In genomic region chr11:79235696-79236095, GRCh38 we compare ENCODE assay signal across 19 cellular contexts.
"Had no signal": no experiment of that assay in that cellular context is flagged by ENCODE, and none has a peak within 500 bp of the region (broad histone marks: within the 10 kb centered on the region; RNA-seq: fewer than 3 reads in every experiment).

No MANE protein-coding gene starts in this region.

- H3K27ac Mint-ChIP-seq: memory B cell; naive thymus-derived CD8-positive, alpha-beta T cell; stimulated activated naive B cell treated with anti-CD40 and anti-IgM and Interleukin-4, amounts not matched to agents 10 μg/mL and 1 μg/mL and 100 μg/mL, for 72 hours had no signal

- H3K27me3 ChIP-seq: colonic mucosa, right lobe of liver, transverse colon had no signal

- H3K4me1 Mint-ChIP-seq: memory B cell; naive thymus-derived CD8-positive, alpha-beta T cell; stimulated activated naive B cell treated with anti-CD40 and anti-IgM and Interleukin-4, amounts not matched to agents 10 μg/mL and 1 μg/mL and 100 μg/mL, for 72 hours had no signal

- H3K36me3 Mint-ChIP-seq: memory B cell; naive thymus-derived CD8-positive, alpha-beta T cell; stimulated activated naive B cell treated with anti-CD40 and anti-IgM and Interleukin-4, amounts not matched to agents 10 μg/mL and 1 μg/mL and 100 μg/mL, for 72 hours had no signal

- H3K4me3 Mint-ChIP-seq: memory B cell; naive thymus-derived CD8-positive, alpha-beta T cell; stimulated activated naive B cell treated with anti-CD40 and anti-IgM and Interleukin-4, amounts not matched to agents 10 μg/mL and 1 μg/mL and 100 μg/mL, for 72 hours had no signal

- H3K27ac ChIP-seq: colonic mucosa, lower lobe of right lung, psoas muscle, right lobe of liver, stomach, thoracic aorta, transverse colon had no signal

- H3K9me3 Mint-ChIP-seq: memory B cell; naive thymus-derived CD8-positive, alpha-beta T cell; stimulated activated naive B cell treated with anti-CD40 and anti-IgM and Interleukin-4, amounts not matched to agents 10 μg/mL and 1 μg/mL and 100 μg/mL, for 72 hours had no signal

- H3K27me3 Mint-ChIP-seq: stimulated activated naive B cell treated with anti-CD40 and anti-IgM and Interleukin-4, amounts not matched to agents 10 μg/mL and 1 μg/mL and 100 μg/mL, for 72 hours had no signal

- DNase-seq: caudate nucleus; colonic mucosa; dermis blood vessel endothelial cell; foreskin melanocyte; head of caudate nucleus; hippocampal formation; lower lobe of right lung; naive thymus-derived CD8-positive, alpha-beta T cell; psoas muscle; retina; right lobe of liver; stimulated activated CD4-positive, alpha-beta T cell treated with anti-CD3 and anti-CD28 coated beads, Interleukin-2, amount 100 ng/mL, for 24 hours; stimulated activated CD4-positive, alpha-beta T cell treated with anti-CD3 and anti-CD28 coated beads, Interleukin-4, amount 100 ng/mL, for 4 hours; stimulated activated naive B cell treated with anti-CD40 and anti-IgM and Interleukin-4, amounts not matched to agents 10 μg/mL and 1 μg/mL and 100 μg/mL, for 72 hours; stomach; substantia nigra; transverse colon had no signal

- H3K4me1 ChIP-seq: colonic mucosa, lower lobe of right lung, psoas muscle, right lobe of liver, transverse colon had no signal

- H3K4me3 ChIP-seq: colonic mucosa, lower lobe of right lung, psoas muscle, right lobe of liver, stomach, thoracic aorta, transverse colon had no signal

- H3K36me3 ChIP-seq: colonic mucosa, lower lobe of right lung, right lobe of liver, stomach, thoracic aorta, transverse colon had no signal

- H3K9me3 ChIP-seq: colonic mucosa, lower lobe of right lung, psoas muscle, right lobe of liver, stomach, thoracic aorta, transverse colon had no signal
